Comparison of ENCODE assay signal across 9 cellular contexts in the genomic region with DNA sequence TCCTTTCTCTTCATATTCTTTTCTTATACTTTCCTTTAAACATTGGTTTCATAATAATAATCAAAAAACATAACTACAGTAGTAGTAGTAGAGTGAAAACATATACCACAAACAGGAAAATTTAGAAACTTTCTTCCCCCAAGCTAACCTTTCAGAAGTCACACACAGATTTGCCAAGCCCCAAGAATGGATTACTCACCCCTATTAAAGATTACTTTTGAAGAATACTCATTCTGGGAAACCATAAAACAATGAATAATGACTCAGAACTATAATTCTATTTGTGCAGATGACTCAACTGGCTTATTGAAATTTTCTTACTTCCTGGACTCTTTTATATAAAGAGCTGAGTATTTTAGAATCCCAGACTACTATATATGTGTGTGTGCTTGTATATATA.
A peak's percentile ranks its signal among the peaks of the same experiment; 100 is the strongest.
DNase-seq lines count a peak whose midpoint lies in the region; ATAC-seq and TF ChIP-seq lines count a peak whose summit lies in the region.
"Had no signal": no experiment of that assay in that cellular context is flagged by ENCODE, and none has a peak within 500 bp of the region (broad histone marks: within the 10 kb centered on the region; RNA-seq: fewer than 3 reads in every experiment).

No MANE protein-coding gene starts in this region.

- H3K4me1 ChIP-seq in Panc1 (ENCODE audit: control insufficient read depth, insufficient read depth, low read length), result peaks cover 41% of the 10 kb centered on the region

- POLR2A ChIA-PET in Panc1 (lab: Charles Lee), result interaction anchor here (0.6 kb wide), 3 partner anchors 11 to 1257 kb away, joined by 3 read pairs; no protein-coding TSS in a partner anchor

- H3K36me3 ChIP-seq in Panc1 (ENCODE audit: control insufficient read depth, insufficient read depth, low read length), result no peaks in the 10 kb centered on the region

- in situ Hi-C loops in Panc1 (cut with HindIII; ENCODE audit: low pct_unique_long_range_greater_than_20kb, low sequenced_read_pairs), result no loop called here
- in situ Hi-C loops in G401 (cut with HindIII; ENCODE audit: low sequenced_read_pairs), result no loop called here

- DNase-seq in Panc1 (ENCODE audit: low read depth, low spot score) (no peak), kidney tubule cell (ENCODE audit: low spot score) (peak; percentile 94), G401 (ENCODE audit: low spot score) (no peak), iPS-NIHi7 (ENCODE audit: extremely low spot score) (no peak)
- DNase-seq in stimulated activated CD4-positive, alpha-beta T cell treated with anti-CD3 and anti-CD28 coated beads, Interleukin-4, amount 100 ng/mL, for 1 hour, result no peak

- H3K27ac ChIP-seq in Panc1 (ENCODE audit: low read length), result peak overlapping the region; percentile 35; the same call in 1 of the 2 replicates
- H3K27ac ChIP-seq: VCaP had no signal

- intact Hi-C loops in Panc1 (cut with micrococcal nuclease; ENCODE audit: unreplicated experiment), result no loop called here

- no peak overlapping the region for H3K4me3 ChIP-seq in Panc1 (ENCODE audit: low read depth in 2 of 2, low read length in 2 of 2)

- no TSS peak for BruUV-seq in Panc1 (replicated peaks; lab: Mats Ljungman, UMichigan)

- peak; percentile 82 for ATAC-seq in GM18519 (IDR thresholded peaks at IDR 0.05; ENCODE audit: low FRiP score, unreplicated experiment)
- ATAC-seq in HG02610 (IDR thresholded peaks at IDR 0.05; ENCODE audit: unreplicated experiment), result peak; percentile 97
- ATAC-seq in Panc1, result peak; percentile 69
- no peak for ATAC-seq in HG02763 (IDR thresholded peaks at IDR 0.05; ENCODE audit: unreplicated experiment)

- TF ChIP-seq CTCF in Panc1 (IDR thresholded peaks at IDR 0.05), result no peak

- H3K9me3 ChIP-seq in Panc1 (ENCODE audit: control insufficient read depth, insufficient read depth, low read depth, low read length), result peaks cover 17% of the 10 kb centered on the region

- H3K27me3 ChIP-seq in Panc1 (ENCODE audit: control insufficient read depth, insufficient read depth, low read length), result no peaks in the 10 kb centered on the region

- CTCF ChIA-PET in Panc1 (lab: Charles Lee), result interaction anchor here (0.7 kb wide), 1 partner anchor 145 kb away, joined by 3 read pairs; no protein-coding TSS in a partner anchor
